ENCODE assay signal across 8 cellular contexts in the genomic region with DNA sequence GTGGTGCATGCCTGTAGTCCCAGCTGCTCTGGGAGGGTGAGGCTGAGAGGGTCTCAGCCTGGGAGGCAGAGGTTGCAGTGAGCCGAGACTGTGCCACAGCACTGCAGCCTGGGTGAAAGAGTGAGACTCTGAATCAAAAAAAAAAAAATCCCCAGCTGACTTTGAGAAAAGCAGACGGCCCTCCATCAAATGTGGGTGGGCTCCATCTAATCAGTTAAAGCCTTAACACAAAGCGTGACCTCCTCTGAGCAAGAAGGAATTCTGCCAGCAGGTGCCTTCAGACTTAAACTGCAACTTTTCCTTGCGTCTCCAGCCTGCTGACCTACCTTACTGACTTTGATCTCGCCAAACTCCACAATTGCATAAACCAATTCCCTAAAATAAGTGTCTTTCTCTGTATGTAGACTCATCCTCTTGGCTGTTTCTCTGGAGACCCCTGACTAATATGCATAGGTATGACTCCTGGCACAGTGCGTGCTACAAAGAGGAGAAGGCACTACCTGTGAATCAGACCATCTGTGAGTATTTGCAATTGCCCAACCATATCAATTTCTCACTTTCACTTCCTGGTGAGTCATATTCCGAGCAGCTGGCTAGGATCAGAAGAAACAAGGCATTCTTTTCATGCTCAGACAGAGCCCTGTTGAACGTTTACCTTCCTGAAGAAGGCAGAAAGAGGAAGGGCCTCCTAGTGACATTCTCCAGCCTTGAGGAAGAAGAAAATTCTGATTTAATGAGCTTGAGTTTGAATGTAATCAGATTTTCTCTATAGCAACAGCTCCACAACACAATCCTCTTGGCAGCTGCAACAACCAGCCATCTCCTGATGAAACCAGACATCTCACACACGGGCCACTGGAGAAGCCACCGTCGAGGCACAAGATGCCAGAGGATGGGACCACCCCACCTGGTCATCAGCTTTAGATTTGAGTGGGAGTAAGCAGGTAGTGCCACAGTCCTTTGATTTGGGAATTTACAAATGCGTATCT. TPM values are rescaled to one million over a fixed set of nuclear protein-coding genes. Genes with fewer than 3 reads are reported as not detected.
A peak's percentile ranks its signal among the peaks of the same experiment; 100 is the strongest.
DNase-seq lines count a peak whose midpoint lies in the region; ATAC-seq, FAIRE-seq and TF ChIP-seq lines count a peak whose summit lies in the region.

No MANE protein-coding gene starts in this region.

- H3K4me3 ChIP-seq in heart right ventricle = no peak overlapping the region
- no peak overlapping the region for H3K4me3 ChIP-seq in small intestine (ENCODE audit: low read depth in 1 of 2, low read length in 2 of 2)

- H3K9me3 Mint-ChIP-seq in activated T-helper 1 cell treated with anti-CD3 and anti-CD28 coated beads, Interleukin-12 subunit alpha, Interleukin-12 subunit beta, Interleukin-2, Interleukin-4 antibody, amounts not matched to agents 30 ng/mL and 10 ng/mL and 1 ng/mL, durations not matched to agents 14 hours and 24 hours and 36 hours = peaks cover 5% of the 10 kb centered on the region

- 49 to 55% methylated on average over 12 of the region's 12 CpGs for WGBS in heart right ventricle, 2 donors
- 9 to 37% (median 17%) methylated on average over 12 of the region's 12 CpGs for WGBS in small intestine, 3 donors

- H3K4me1 ChIP-seq in heart right ventricle = peaks cover 5 to 49% (median 36%) of the 10 kb centered on the region in 9 donors
- peaks cover 2 to 3% of the 10 kb centered on the region in 2 donors for H3K4me1 ChIP-seq in small intestine (ENCODE audit: control insufficient read depth in 2 of 2, insufficient read depth in 1 of 2, low read depth in 1 of 2, low read length in 1 of 2)

- FAIRE-seq in small intestine (lab: Jason Lieb, UNC) = no peak

- H3K4me1 Mint-ChIP-seq in activated T-helper 1 cell treated with anti-CD3 and anti-CD28 coated beads, Interleukin-12 subunit alpha, Interleukin-12 subunit beta, Interleukin-2, Interleukin-4 antibody, amounts not matched to agents 30 ng/mL and 10 ng/mL and 1 ng/mL, durations not matched to agents 14 hours and 24 hours and 36 hours (ENCODE audit: low read depth) = peaks cover 39% of the 10 kb centered on the region

- H3K27me3 ChIP-seq in heart right ventricle (no peaks in the 10 kb centered on the region), small intestine (ENCODE audit: control insufficient read depth in 2 of 2, insufficient read depth in 2 of 2, low read length in 2 of 2) (no peaks in the 10 kb centered on the region)

- peak overlapping the region in 6 of 10 donors; percentile 20 to 69 (median 37) for H3K27ac ChIP-seq in heart right ventricle
- peak overlapping the region; percentile 81 to 99 for H3K27ac ChIP-seq in small intestine (ENCODE audit: low read depth in 1 of 2, low read length in 1 of 2)

- peak; percentile 92 for DNase-seq in CD1c-positive myeloid dendritic cell (ENCODE audit: extremely low spot score)
- DNase-seq in NCI-H510A (lab: John Stamatoyannopoulos, UW) = peak; percentile 60
- peak; percentile 27 for DNase-seq in activated T-helper 1 cell treated with anti-CD3 and anti-CD28 coated beads, Interleukin-12 subunit alpha, Interleukin-12 subunit beta, Interleukin-2, Interleukin-4 antibody, amounts not matched to agents 30 ng/mL and 10 ng/mL and 1 ng/mL, durations not matched to agents 14 hours and 24 hours and 36 hours (ENCODE audit: low spot score)
- no peak for DNase-seq in heart right ventricle
- DNase-seq in small intestine = peak; percentile 98
- DNase-seq in HUDEP-2 (lab: John Stamatoyannopoulos, UW; ENCODE audit: unreplicated experiment in 76 of 76) = no peak

- H3K36me3 ChIP-seq in heart right ventricle (no peaks in the 10 kb centered on the region), small intestine (ENCODE audit: control insufficient read depth in 2 of 2, insufficient read depth in 2 of 2, low read length in 2 of 2) (no peaks in the 10 kb centered on the region)

- ATAC-seq in GM19043 (IDR thresholded peaks at IDR 0.05; ENCODE audit: low read depth, unreplicated experiment) = peak; percentile 88
- peak; percentile 92 for ATAC-seq in HG03159 (IDR thresholded peaks at IDR 0.05; ENCODE audit: unreplicated experiment)
- peak; percentile 10 to 78 (median 48) for ATAC-seq in heart right ventricle

- H3K4me3 Mint-ChIP-seq in activated T-helper 1 cell treated with anti-CD3 and anti-CD28 coated beads, Interleukin-12 subunit alpha, Interleukin-12 subunit beta, Interleukin-2, Interleukin-4 antibody, amounts not matched to agents 30 ng/mL and 10 ng/mL and 1 ng/mL, durations not matched to agents 14 hours and 24 hours and 36 hours = peak overlapping the region; percentile 5

- peaks cover 0 to 21% (median 0%) of the 10 kb centered on the region in 11 donors for H3K9me3 ChIP-seq in heart right ventricle
- H3K9me3 ChIP-seq in small intestine (ENCODE audit: control insufficient read depth, low read depth) = no peaks in the 10 kb centered on the region

- no peaks in the 10 kb centered on the region for H3K36me3 Mint-ChIP-seq in activated T-helper 1 cell treated with anti-CD3 and anti-CD28 coated beads, Interleukin-12 subunit alpha, Interleukin-12 subunit beta, Interleukin-2, Interleukin-4 antibody, amounts not matched to agents 30 ng/mL and 10 ng/mL and 1 ng/mL, durations not matched to agents 14 hours and 24 hours and 36 hours (ENCODE audit: low read depth)

- peak overlapping the region; percentile 32 for H3K27ac Mint-ChIP-seq in activated T-helper 1 cell treated with anti-CD3 and anti-CD28 coated beads, Interleukin-12 subunit alpha, Interleukin-12 subunit beta, Interleukin-2, Interleukin-4 antibody, amounts not matched to agents 30 ng/mL and 10 ng/mL and 1 ng/mL, durations not matched to agents 14 hours and 24 hours and 36 hours

- no peak for TF ChIP-seq CTCF in heart right ventricle (IDR thresholded peaks at IDR 0.05)

- intact Hi-C loops in activated T-helper 1 cell treated with anti-CD3 and anti-CD28 coated beads, Interleukin-12 subunit alpha, Interleukin-12 subunit beta, Interleukin-2, Interleukin-4 antibody, amounts not matched to agents 30 ng/mL and 10 ng/mL and 1 ng/mL, durations not matched to agents 14 hours and 24 hours and 36 hours (cut with micrococcal nuclease) = loop anchor here (1.0 kb wide), 3 partner anchors 49 to 258 kb away; no protein-coding TSS in a partner anchor
- intact Hi-C loops in heart right ventricle (cut with DNase I) = no loop called here

- peaks cover 4% of the 10 kb centered on the region for H3K27me3 Mint-ChIP-seq in activated T-helper 1 cell treated with anti-CD3 and anti-CD28 coated beads, Interleukin-12 subunit alpha, Interleukin-12 subunit beta, Interleukin-2, Interleukin-4 antibody, amounts not matched to agents 30 ng/mL and 10 ng/mL and 1 ng/mL, durations not matched to agents 14 hours and 24 hours and 36 hours (ENCODE audit: insufficient read depth)

RNA-seq across cellular contexts. Expression of a gene that starts 54.3 kb away (rescaled TPM):
- total RNA-seq in activated T-helper 1 cell treated with anti-CD3 and anti-CD28 coated beads, Interleukin-12 subunit alpha, Interleukin-12 subunit beta, Interleukin-2, Interleukin-4 antibody, amounts not matched to agents 30 ng/mL and 10 ng/mL and 1 ng/mL, durations not matched to agents 14 hours and 24 hours and 36 hours = 0.66 and 0.80 TPM in 2 replicates
- 10 to 100 TPM in 2 of 10 donors, 1 to 10 TPM in 8; 3.7 to 14.5 (median 5.9) TPM for total RNA-seq in heart right ventricle
- polyA plus RNA-seq in heart right ventricle (1 to 10 TPM; 2.6 to 6.1 TPM), small intestine (1 to 10 TPM; 2.9 to 8.2 (median 3.2) TPM)

Comparison
In these comparisons a context has a peak if more than half of its experiments do, and no peak if none do; other contexts are left out.
1. DNase-seq: peak in CD1c-positive myeloid dendritic cell (single experiment), NCI-H510A (single experiment), activated T-helper 1 cell treated with anti-CD3 and anti-CD28 coated beads, Interleukin-12 subunit alpha, Interleukin-12 subunit beta, Interleukin-2, Interleukin-4 antibody, amounts not matched to agents 30 ng/mL and 10 ng/mL and 1 ng/mL, durations not matched to agents 14 hours and 24 hours and 36 hours (single experiment) and small intestine (single experiment); none in heart right ventricle (0 of 2) and HUDEP-2 (0 of 76).
2. Peak in every context shown above with its lines, with median percentiles within 50 percentile points of each other: ATAC-seq.